Comparison of ENCODE assay signal across 10 cellular contexts in the genomic region with DNA sequence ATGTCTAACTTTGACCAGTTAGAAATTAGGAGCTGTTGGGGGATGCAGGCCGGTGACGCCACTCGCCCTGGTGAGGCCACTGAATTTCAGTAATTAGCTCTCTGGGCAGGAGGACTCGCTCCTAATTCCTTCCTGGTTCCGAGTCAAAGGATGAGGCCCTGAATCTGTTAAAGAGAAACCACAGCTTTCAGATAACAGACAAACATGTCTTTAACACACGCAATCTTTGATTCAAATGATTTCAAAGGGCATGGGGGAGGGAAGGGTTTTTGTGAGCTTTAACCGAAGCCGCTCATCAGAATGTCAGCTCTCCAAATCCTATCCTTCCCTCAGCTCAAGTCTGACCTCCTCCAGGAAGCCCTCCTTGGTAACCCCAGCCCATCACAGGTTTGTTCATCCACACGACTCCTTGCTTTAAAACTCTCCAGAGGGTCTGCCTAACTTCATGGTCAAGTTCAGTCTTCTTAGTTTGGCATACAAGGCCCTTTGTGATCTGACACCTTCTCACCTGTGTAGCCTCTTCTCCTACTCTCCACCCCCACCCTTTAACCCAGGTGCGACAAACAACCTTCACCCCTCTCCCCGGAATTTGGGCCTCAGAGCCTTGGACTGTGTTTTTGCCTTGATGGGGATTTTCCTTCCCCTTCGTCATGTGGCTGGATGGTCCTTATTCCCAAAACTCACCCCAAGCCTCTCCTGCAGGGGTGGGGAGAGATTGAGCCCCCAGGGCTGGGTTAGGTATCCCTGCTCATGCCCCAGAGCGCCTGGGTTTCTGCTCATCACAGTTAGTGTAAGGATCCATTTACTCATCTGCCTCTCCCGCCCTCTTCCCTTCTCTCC. TPM values are rescaled to one million over a fixed set of nuclear protein-coding genes. Genes with fewer than 3 reads are reported as not detected.
A peak's percentile ranks its signal among the peaks of the same experiment; 100 is the strongest.
DNase-seq lines count a peak whose midpoint lies in the region; ATAC-seq and TF ChIP-seq lines count a peak whose summit lies in the region.
"Had no signal": no experiment of that assay in that cellular context is flagged by ENCODE, and none has a peak within 500 bp of the region (broad histone marks: within the 10 kb centered on the region; RNA-seq: fewer than 3 reads in every experiment).

No MANE protein-coding gene starts in this region.

- peak; percentile 30 for DNase-seq in EH (ENCODE audit: low read depth)
- peak; percentile 71 for DNase-seq in NB4 (ENCODE audit: low read depth)
- no peak for DNase-seq in adipocyte (ENCODE audit: low read depth)
- DNase-seq in gastrocnemius medialis: no peak
- no peak for DNase-seq in D341Med (ENCODE audit: low spot score)
- no peak for DNase-seq in glomerular visceral epithelial cell (ENCODE audit: extremely low spot score)
- DNase-seq in mucosa of gallbladder (ENCODE audit: low spot score): no peak
- no peak for DNase-seq in cerebellum (ENCODE audit: low spot score)
- DNase-seq: HFFc6; stimulated activated CD4-positive, alpha-beta T cell treated with anti-CD3 and anti-CD28 coated beads, Interleukin-2, amount 100 ng/mL, for 48 hours had no signal

- in situ Hi-C loops in gastrocnemius medialis (cut with MboI; ENCODE audit: low sequenced_read_pairs in 4 of 4): no loop called here

- intact Hi-C loops in gastrocnemius medialis (cut with DNase I; ENCODE audit: low total_unique reads): no loop called here

- peak overlapping the region in 3 of 4 donors; percentile 7 to 40 (median 8) for H3K27ac ChIP-seq in gastrocnemius medialis

- H3K27me3 ChIP-seq in adipocyte (replicated peaks; ENCODE audit: control insufficient read depth, insufficient read depth, low read length): no peaks in the 10 kb centered on the region
- no peaks in the 10 kb centered on the region for H3K27me3 ChIP-seq in gastrocnemius medialis

- no peak for ATAC-seq in gastrocnemius medialis

- H3K4me3 ChIP-seq in NB4 (ENCODE audit: low read depth, low read length) (no peak overlapping the region), adipocyte (ENCODE audit: low read length) (no peak overlapping the region), gastrocnemius medialis (no peak overlapping the region)

- no peak for TF ChIP-seq POLR2A in NB4 (IDR thresholded peaks at IDR 0.05; ENCODE audit: extremely low read depth, insufficient read length)
- TF ChIP-seq POLR2A in gastrocnemius medialis (IDR thresholded peaks at IDR 0.05): no peak

- H3K36me3 ChIP-seq in adipocyte (ENCODE audit: control insufficient read depth, insufficient read depth, low read length, severe bottlenecking) (no peaks in the 10 kb centered on the region), gastrocnemius medialis (no peaks in the 10 kb centered on the region)

- H3K9ac ChIP-seq in adipocyte (ENCODE audit: low read length): peak overlapping the region; percentile 40

- peaks cover 22% of the 10 kb centered on the region for H3K4me1 ChIP-seq in adipocyte (ENCODE audit: control insufficient read depth, insufficient read depth, low read length)
- peaks cover 0 to 5% of the 10 kb centered on the region in 2 donors for H3K4me1 ChIP-seq in gastrocnemius medialis

- TF ChIP-seq CTCF in NB4 (IDR thresholded peaks at IDR 0.05; ENCODE audit: low read depth, low read length): no peak
- TF ChIP-seq CTCF in gastrocnemius medialis (IDR thresholded peaks at IDR 0.05 in 4 of 5, conservative IDR thresholded peaks at IDR 0.05 in 1 of 5): no peak

- no peaks in the 10 kb centered on the region for H3K9me3 ChIP-seq in adipocyte (ENCODE audit: control insufficient read depth, low read length)
- H3K9me3 ChIP-seq in gastrocnemius medialis: no peaks in the 10 kb centered on the region

RNA-seq across cellular contexts. Expression of a gene that starts 13.6 kb away (rescaled TPM):
- total RNA-seq in gastrocnemius medialis: 10 to 100 TPM in 2 of 4 donors, 1 to 10 TPM in 2; 9.2 to 12.5 (median 10.8) TPM
- total RNA-seq in mucosa of gallbladder: 25.9 TPM
- total RNA-seq in cerebellum: 20.5 TPM

RNA-seq across cellular contexts. Expression of a gene that starts 36.0 kb away (rescaled TPM):
- total RNA-seq in gastrocnemius medialis (1 to 10 TPM in 1 of 4 donors, under 1 TPM in 3; 0.42 to 1.6 (median 0.77) TPM), mucosa of gallbladder (7.9 TPM), cerebellum (3.6 TPM)

RNA-seq across cellular contexts. Expression of a gene that starts 47.9 kb away (rescaled TPM):
- 10 to 100 TPM in 3 of 4 donors, 1 to 10 TPM in 1; 9.3 to 35.3 (median 12.6) TPM for total RNA-seq in gastrocnemius medialis
- 65.1 TPM for total RNA-seq in mucosa of gallbladder
- 25.8 TPM for total RNA-seq in cerebellum

Comparison
In these comparisons a context has a peak if more than half of its experiments do, and no peak if none do; other contexts are left out.
1. DNase-seq: peak in EH (single experiment) and NB4 (single experiment); none in adipocyte (single experiment), gastrocnemius medialis (0 of 2), D341Med (single experiment), glomerular visceral epithelial cell (single experiment), mucosa of gallbladder (single experiment) and cerebellum (single experiment).